16 cellular contexts compared by ENCODE assay signal in genomic region chr1:155329980-155330598, GRCh38. TPM values are rescaled to one million over a fixed set of nuclear protein-coding genes. Genes with fewer than 3 reads are reported as not detected.
DNase-seq lines count a peak whose midpoint lies in the region; ATAC-seq and TF ChIP-seq lines count a peak whose summit lies in the region.
"Had no signal": no experiment of that assay in that cellular context is flagged by ENCODE, and none has a peak within 500 bp of the region (broad histone marks: within the 10 kb centered on the region; RNA-seq: fewer than 3 reads in every experiment).

No MANE protein-coding gene starts in this region.

- peak overlapping the region; percentile 38 for H3K27ac Mint-ChIP-seq in nephron progenitor cell

- no peak overlapping the region for H3K4me3 Mint-ChIP-seq in nephron progenitor cell
- H3K4me3 Mint-ChIP-seq: activated T-cell treated with anti-CD3 and anti-CD28 coated beads, Interleukin-2, amount 50 U/mL, for 4 hours had no signal

- H3K4me1 Mint-ChIP-seq in nephron progenitor cell: peaks cover 31% of the 10 kb centered on the region

- peaks cover 3% of the 10 kb centered on the region for H3K27me3 Mint-ChIP-seq in nephron progenitor cell (ENCODE audit: low read depth, poor library complexity)

- no peaks in the 10 kb centered on the region for H3K9me3 Mint-ChIP-seq in nephron progenitor cell
- H3K9me3 Mint-ChIP-seq: activated T-cell treated with anti-CD3 and anti-CD28 coated beads, Interleukin-2, amount 50 U/mL, for 4 hours had no signal

- H3K36me3 Mint-ChIP-seq in nephron progenitor cell (ENCODE audit: low read depth): peaks cover 40% of the 10 kb centered on the region

- DNase-seq in DMS79 treated with DMSO at 0.1 percent for 48 hours (lab: John Stamatoyannopoulos, UW) (peak; percentile 42), NCI-H2029 treated with DMSO at 0.1 percent for 48 hours (lab: John Stamatoyannopoulos, UW) (peak; percentile 64), nephron progenitor cell (no peak), cerebellum (ENCODE audit: low spot score) (no peak), AG08395 (ENCODE audit: low spot score) (no peak)
- peak; percentile 50 for DNase-seq in activated CD8-positive, alpha-beta memory T cell treated with anti-CD3 and anti-CD28 coated beads, Interleukin-2, amount 50 U/mL, for 48 hours
- DNase-seq: activated CD4-positive, CD25-positive, alpha-beta regulatory T cell treated with anti-CD3 and anti-CD28 coated beads, Interleukin-2, amount 50 U/mL, for 72 hours; activated T-cell treated with anti-CD3 and anti-CD28 coated beads, Interleukin-2, amount 50 U/mL, for 4 hours; BE2C; central memory CD4-positive, alpha-beta T cell; NCI-H2081 treated with DMSO at 0.1 percent for 48 hours; small intestine; thyroid gland had no signal

- ATAC-seq in GM21423 (IDR thresholded peaks at IDR 0.05; ENCODE audit: unreplicated experiment): no peak
- ATAC-seq: activated T-cell treated with anti-CD3 and anti-CD28 coated beads, Interleukin-2, amount 50 U/mL, for 4 hours; HCT116 had no signal

- no peak for TF ChIP-seq CTCF in nephron progenitor cell (IDR thresholded peaks at IDR 0.05)

RNA-seq across cellular contexts. Expression of gene RUSC1, which starts 9.4 kb away (rescaled TPM):
- total RNA-seq in cerebellum: 32.0 TPM

RNA-seq across cellular contexts. Expression of gene FDPS, which starts 21.4 kb away (rescaled TPM):
- total RNA-seq in cerebellum: 65.8 TPM

RNA-seq across cellular contexts. Expression of gene PKLR, which starts 28.9 kb away (rescaled TPM):
- not detected for total RNA-seq in cerebellum
- total RNA-seq: T-helper 2 cell treated with Interferon-gamma antibody and Interleukin-4, amounts not matched to agents 100 ng/mL and 5 ng/mL, for 36 hours; thyroid gland had no signal

RNA-seq across cellular contexts. Expression of gene HCN3, which starts 52.8 kb away (rescaled TPM):
- 12.9 TPM for total RNA-seq in cerebellum

RNA-seq across cellular contexts. Expression of gene CLK2, which starts 56.8 kb away (rescaled TPM):
- 33.5 TPM for total RNA-seq in cerebellum

Comparison
In these comparisons a context has a peak if more than half of its experiments do, and no peak if none do; other contexts are left out.
1. DNase-seq: peak in DMS79 treated with DMSO at 0.1 percent for 48 hours (single experiment), NCI-H2029 treated with DMSO at 0.1 percent for 48 hours (single experiment) and activated CD8-positive, alpha-beta memory T cell treated with anti-CD3 and anti-CD28 coated beads, Interleukin-2, amount 50 U/mL, for 48 hours (single experiment); none in nephron progenitor cell (single experiment), cerebellum (single experiment) and AG08395 (single experiment).